Comparison of ENCODE assay signal across 12 cellular contexts in the genomic region with DNA sequence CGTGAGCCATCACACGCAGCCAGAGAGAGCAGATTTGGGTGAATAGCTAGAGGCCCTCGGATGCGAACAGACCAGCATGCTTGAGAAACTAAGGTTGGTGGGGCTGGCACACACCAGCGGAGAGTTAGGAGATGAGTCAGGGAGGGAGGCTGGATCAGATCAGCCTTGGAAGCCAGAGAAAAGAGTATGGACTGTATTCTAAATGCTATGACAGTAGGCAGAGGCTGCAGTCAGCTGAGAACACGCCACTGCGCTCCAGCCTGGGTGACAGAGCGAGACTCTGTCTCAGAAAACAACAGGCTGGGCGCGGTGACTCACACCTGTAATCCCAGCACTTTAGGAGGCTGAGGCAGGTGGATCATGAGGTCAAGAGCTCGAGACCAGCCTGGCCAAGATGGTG. TPM values are rescaled to one million over a fixed set of nuclear protein-coding genes. Genes with fewer than 3 reads are reported as not detected.
A peak's percentile ranks its signal among the peaks of the same experiment; 100 is the strongest.
DNase-seq lines count a peak whose midpoint lies in the region; ATAC-seq and TF ChIP-seq lines count a peak whose summit lies in the region.
"Had no signal": no experiment of that assay in that cellular context is flagged by ENCODE, and none has a peak within 500 bp of the region (broad histone marks: within the 10 kb centered on the region; RNA-seq: fewer than 3 reads in every experiment).

No MANE protein-coding gene starts in this region.

- peak overlapping the region; percentile 33 for H3K4me2 ChIP-seq in OCI-LY3 (ENCODE audit: low read length)

- H3K36me3 ChIP-seq in BJ (ENCODE audit: control insufficient read depth, insufficient read depth, low read length) (no peaks in the 10 kb centered on the region), OCI-LY3 (replicated peaks; ENCODE audit: low read depth, low read length) (no peaks in the 10 kb centered on the region), right atrium auricular region (no peaks in the 10 kb centered on the region)
- H3K36me3 ChIP-seq: lower lobe of right lung had no signal

- H3K4me1 ChIP-seq in OCI-LY3 (ENCODE audit: low read length) (peaks cover 36% of the 10 kb centered on the region), right atrium auricular region (peaks cover 0 to 38% of the 10 kb centered on the region in 2 donors)

- ATAC-seq in HG03432 (IDR thresholded peaks at IDR 0.05; ENCODE audit: unreplicated experiment) (no peak), HG02678 (IDR thresholded peaks at IDR 0.05; ENCODE audit: unreplicated experiment) (no peak)
- ATAC-seq: lower lobe of right lung had no signal

- peak; percentile 42 for DNase-seq in BJ (ENCODE audit: low read depth)
- DNase-seq in epithelial cell of prostate (ENCODE audit: low read depth, low spot score) = peak; percentile 68
- peak; percentile 87 for DNase-seq in renal cortical epithelial cell (ENCODE audit: low read depth)
- no peak for DNase-seq in right atrium auricular region (ENCODE audit: low spot score)
- DNase-seq in NCI-H1092 treated with DMSO at 0.1 percent for 48 hours (lab: John Stamatoyannopoulos, UW) = no peak
- DNase-seq: DMS79 treated with DMSO at 0.1 percent for 48 hours, KBM-7, lower lobe of right lung, NCI-H524 treated with DMSO at 0.1 percent for 48 hours had no signal

- no peak overlapping the region for H3K9ac ChIP-seq in OCI-LY3 (ENCODE audit: low read length)

- H3K4me3 ChIP-seq in BJ (ENCODE audit: low read depth, low read length) (no peak overlapping the region), OCI-LY3 (ENCODE audit: low read length) (no peak overlapping the region), right atrium auricular region (no peak overlapping the region)
- H3K4me3 ChIP-seq: lower lobe of right lung had no signal

- POLR2A ChIA-PET in BJ (lab: Charles Lee) = interaction anchor here (0.6 kb wide), 3 partner anchors 9 to 99 kb away, joined by 3 to 12 read pairs (median 5); no protein-coding TSS in a partner anchor

- no peak overlapping the region for H2AFZ ChIP-seq in OCI-LY3 (ENCODE audit: low read depth, low read length)

- H3K27me3 ChIP-seq in BJ (ENCODE audit: control insufficient read depth, insufficient read depth, low read length) (no peaks in the 10 kb centered on the region), OCI-LY3 (ENCODE audit: low read depth, low read length) (no peaks in the 10 kb centered on the region), right atrium auricular region (no peaks in the 10 kb centered on the region)

- no peak overlapping the region; the same call in 1 of the 2 replicates for H3K27ac ChIP-seq in OCI-LY3 (ENCODE audit: low read length)
- peak overlapping the region; percentile 98 for H3K27ac ChIP-seq in epithelial cell of prostate
- peak overlapping the region in 1 of 2 donors; percentile 72 for H3K27ac ChIP-seq in right atrium auricular region
- H3K27ac ChIP-seq: lower lobe of right lung had no signal

- CTCF ChIA-PET in BJ (lab: Yijun Ruan, JAX) = interaction anchor here (1.3 to 2.5 kb wide), 2 partner anchors 10 to 61 kb away, joined by 3 to 6 read pairs; no protein-coding TSS in a partner anchor

- no peaks in the 10 kb centered on the region for H3K9me3 ChIP-seq in OCI-LY3 (ENCODE audit: insufficient read depth, low read length)
- no peaks in the 10 kb centered on the region for H3K9me3 ChIP-seq in right atrium auricular region
- H3K9me3 ChIP-seq: lower lobe of right lung had no signal

- H3K79me2 ChIP-seq in OCI-LY3 (ENCODE audit: low read length) = peaks cover 16% of the 10 kb centered on the region

- H4K20me1 ChIP-seq in OCI-LY3 (ENCODE audit: insufficient read depth, low read length) = no peaks in the 10 kb centered on the region

- no peak for TF ChIP-seq CTCF in BJ (IDR thresholded peaks at IDR 0.05; ENCODE audit: insufficient read depth, low read depth, low read length)
- TF ChIP-seq CTCF in OCI-LY3 (IDR thresholded peaks at IDR 0.05; ENCODE audit: low read depth, low read length) = no peak
- TF ChIP-seq CTCF in right atrium auricular region (IDR thresholded peaks at IDR 0.05) = no peak

RNA-seq across cellular contexts. Expression of gene PLEKHM2, which starts 4.0 kb away (rescaled TPM):
- polyA plus RNA-seq in BJ (2011; rRNA removed) = 37.2 and 58.3 TPM in 2 replicates
- 52.7 and 62.0 TPM in 2 replicates for polyA minus RNA-seq in BJ (2011; rRNA and poly(A)+ RNA removed)
- total RNA-seq in renal cortical epithelial cell (46.4 and 77.7 TPM in 2 replicates), right atrium auricular region (10 to 100 TPM; 53.6 to 78.1 TPM)

RNA-seq across cellular contexts. Expression of gene SLC25A34, which starts 55.9 kb away (rescaled TPM):
- 0.54 and 0.70 TPM in 2 replicates for polyA plus RNA-seq in BJ (2011; rRNA removed)
- polyA minus RNA-seq in BJ (2011; rRNA and poly(A)+ RNA removed) = 0.43 and 0.72 TPM in 2 replicates
- total RNA-seq in renal cortical epithelial cell = 0.50 TPM in 1 of 2 replicates, not detected in the other
- total RNA-seq in right atrium auricular region = 10 to 100 TPM in 1 of 2 donors, 1 to 10 TPM in 1; 4.2 to 16.1 TPM

Comparison
In these comparisons a context has a peak if more than half of its experiments do, and no peak if none do; other contexts are left out.
1. DNase-seq: peak in BJ (single experiment), epithelial cell of prostate (single experiment) and renal cortical epithelial cell (single experiment); none in right atrium auricular region (single experiment) and NCI-H1092 treated with DMSO at 0.1 percent for 48 hours (single experiment).